ENCODE assay signal across 10 cellular contexts in the genomic region with DNA sequence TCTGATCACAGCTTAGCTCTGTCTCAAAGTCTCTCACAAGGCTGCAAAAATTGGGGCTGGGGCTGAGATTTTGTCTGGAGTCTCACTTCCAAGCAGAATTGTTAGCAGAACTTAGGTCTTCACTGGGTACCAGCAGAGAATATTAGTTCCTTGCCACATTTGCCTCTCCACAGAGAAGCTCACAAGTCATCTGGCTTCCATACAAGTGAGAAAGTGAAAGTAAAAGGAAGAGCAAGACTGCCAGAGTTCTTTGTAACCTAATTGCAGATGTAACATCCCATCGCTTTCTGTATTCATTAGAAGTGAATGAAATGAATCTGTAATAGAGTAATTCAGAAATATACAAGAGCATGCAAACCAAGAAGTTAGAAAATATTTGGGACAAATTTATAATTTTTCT.
DNase-seq lines count a peak whose midpoint lies in the region; ATAC-seq, FAIRE-seq and TF ChIP-seq lines count a peak whose summit lies in the region.
"Had no signal": no experiment of that assay in that cellular context is flagged by ENCODE, and none has a peak within 500 bp of the region (broad histone marks: within the 10 kb centered on the region; RNA-seq: fewer than 3 reads in every experiment).

No MANE protein-coding gene starts in this region.

- peak; percentile 15 for FAIRE-seq in H54 (lab: Jason Lieb, UNC)

- H3K27ac Mint-ChIP-seq in T-helper 17 cell: no peak overlapping the region
- H3K27ac Mint-ChIP-seq: activated naive CD8-positive, alpha-beta T cell had no signal

- H3K4me1 ChIP-seq in hepatocyte (ENCODE audit: insufficient read depth): no peaks in the 10 kb centered on the region

- H3K79me2 ChIP-seq in hepatocyte: no peaks in the 10 kb centered on the region

- H3K36me3 Mint-ChIP-seq in T-helper 17 cell (ENCODE audit: low read depth): no peaks in the 10 kb centered on the region
- H3K36me3 Mint-ChIP-seq: activated naive CD8-positive, alpha-beta T cell had no signal

- no peak for TF ChIP-seq POLR2A in H54 (IDR thresholded peaks at IDR 0.05; ENCODE audit: low read depth, low read length)

- H3K4me3 ChIP-seq in hepatocyte: no peak overlapping the region

- H3K36me3 ChIP-seq in hepatocyte (replicated peaks; ENCODE audit: insufficient read depth, low read depth): no peaks in the 10 kb centered on the region

- TF ChIP-seq CTCF in hepatocyte (IDR thresholded peaks at IDR 0.05; ENCODE audit: poor library complexity): no peak

- H3K4me2 ChIP-seq in hepatocyte: peak overlapping the region; percentile 60

- H3K27ac ChIP-seq in hepatocyte: no peak overlapping the region

- H3K9me3 ChIP-seq in hepatocyte (ENCODE audit: low read depth) (no peaks in the 10 kb centered on the region), T-helper 17 cell (ENCODE audit: control insufficient read depth, low read length, poor library complexity, severe bottlenecking) (no peaks in the 10 kb centered on the region)

- H3K9me2 ChIP-seq in hepatocyte (replicated peaks; ENCODE audit: insufficient read depth): no peaks in the 10 kb centered on the region

- ATAC-seq in T-helper 17 cell: no peak
- ATAC-seq in GM18517 (IDR thresholded peaks at IDR 0.05; ENCODE audit: unreplicated experiment): no peak

- DNase-seq in ACHN (peak; percentile 59), H54 (ENCODE audit: insufficient read length, low spot score) (no peak), NOMO-1 treated with DMSO at 0.1 percent for 48 hours (lab: John Stamatoyannopoulos, UW; ENCODE audit: unreplicated experiment) (peak; percentile 62), hepatocyte (ENCODE audit: low spot score) (no peak), germinal center (ENCODE audit: low spot score) (no peak), T-helper 17 cell (no peak), NCI-H1417 treated with DMSO at 0.1 percent for 48 hours (lab: John Stamatoyannopoulos, UW) (no peak)

- in situ Hi-C loops in ACHN (cut with HindIII; ENCODE audit: low pct_ligation_motif_present, low pct_unique_long_range_greater_than_20kb, low sequenced_read_pairs): no loop called here

- no peaks in the 10 kb centered on the region for H4K20me1 ChIP-seq in hepatocyte (ENCODE audit: insufficient read depth, poor library complexity, severe bottlenecking)

- H3K4me1 Mint-ChIP-seq in T-helper 17 cell: no peaks in the 10 kb centered on the region
- H3K4me1 Mint-ChIP-seq: neural crest cell had no signal

- no peaks in the 10 kb centered on the region for H3K27me3 Mint-ChIP-seq in T-helper 17 cell
- H3K27me3 Mint-ChIP-seq: activated naive CD8-positive, alpha-beta T cell had no signal

- WGBS in hepatocyte (ENCODE audit: low lambda C conversion rate, missing lambda C conversion rate): 79% methylated on average over 1 of the region's 1 CpG

- no peaks in the 10 kb centered on the region for H3K27me3 ChIP-seq in hepatocyte

- peak overlapping the region; percentile 47 for H2AFZ ChIP-seq in hepatocyte

- H3K4me3 Mint-ChIP-seq in T-helper 17 cell: no peak overlapping the region
- H3K4me3 Mint-ChIP-seq: activated naive CD8-positive, alpha-beta T cell; neural crest cell had no signal

Comparison
In these comparisons a context has a peak if more than half of its experiments do, and no peak if none do; other contexts are left out.
1. DNase-seq: peak in ACHN (single experiment) and NOMO-1 treated with DMSO at 0.1 percent for 48 hours (single experiment); none in H54 (single experiment), hepatocyte (single experiment), germinal center (single experiment), T-helper 17 cell (0 of 3) and NCI-H1417 treated with DMSO at 0.1 percent for 48 hours (single experiment).